20 cellular contexts compared by ENCODE assay signal in the genomic region with DNA sequence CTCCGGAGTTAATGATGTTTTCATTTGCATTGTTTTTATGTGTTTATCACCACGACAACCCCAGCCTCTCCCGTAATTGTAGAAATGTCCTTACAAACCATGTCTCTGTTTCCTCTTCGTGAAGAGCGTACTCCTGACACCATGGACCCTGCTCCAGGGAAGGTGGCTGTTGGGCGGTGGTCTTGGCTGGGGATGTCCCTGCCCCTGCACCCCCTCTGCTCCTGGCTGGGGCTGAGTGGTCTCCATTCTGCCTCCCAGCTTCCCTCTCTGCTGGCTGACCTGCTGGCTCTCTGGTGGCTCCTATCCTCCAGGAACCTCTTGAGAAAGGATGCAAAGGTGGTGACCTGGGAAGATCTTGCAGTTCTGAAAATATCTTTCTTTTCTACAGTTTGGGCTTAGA.
DNase-seq lines count a peak whose midpoint lies in the region; ATAC-seq and TF ChIP-seq lines count a peak whose summit lies in the region.
"Had no signal": no experiment of that assay in that cellular context is flagged by ENCODE, and none has a peak within 500 bp of the region (broad histone marks: within the 10 kb centered on the region; RNA-seq: fewer than 3 reads in every experiment).

No MANE protein-coding gene starts in this region.

- no peaks in the 10 kb centered on the region for H3K36me3 Mint-ChIP-seq in CD8-positive, alpha-beta memory T cell

- TF ChIP-seq CTCF in RWPE2 (IDR thresholded peaks at IDR 0.05; ENCODE audit: poor library complexity, severe bottlenecking) = no peak
- no peak for TF ChIP-seq CTCF in spleen (IDR thresholded peaks at IDR 0.05 in 8 of 11, conservative IDR thresholded peaks at IDR 0.05 in 3 of 11)

- 73 to 82% (median 77%) methylated on average over 6 of the region's 6 CpGs for WGBS in spleen, 5 donors

- intact Hi-C loops in spleen (cut with DNase I; ENCODE audit: low total_unique reads) = no loop called here

- H3K4me3 ChIP-seq in RWPE2 (ENCODE audit: severe bottlenecking) = no peak overlapping the region
- H3K4me3 ChIP-seq in spleen = no peak overlapping the region
- H3K4me3 ChIP-seq in CD8-positive, alpha-beta memory T cell (ENCODE audit: low read length) = no peak overlapping the region
- H3K4me3 ChIP-seq: GM23248, HAP-1, K562 had no signal

- POLR2A ChIA-PET in CD8-positive, alpha-beta memory T cell (lab: Charles Lee) = no interaction called here

- H3K27ac Mint-ChIP-seq in CD8-positive, alpha-beta memory T cell = no peak overlapping the region
- H3K27ac Mint-ChIP-seq: HFFc6 had no signal

- no peaks in the 10 kb centered on the region for H3K36me3 ChIP-seq in RWPE2 (ENCODE audit: low read depth)
- H3K36me3 ChIP-seq in spleen = no peaks in the 10 kb centered on the region
- no peaks in the 10 kb centered on the region for H3K36me3 ChIP-seq in CD8-positive, alpha-beta memory T cell (ENCODE audit: insufficient read depth, low read length)
- H3K36me3 ChIP-seq: HAP-1 had no signal

- H3K9me3 Mint-ChIP-seq in CD8-positive, alpha-beta memory T cell = peaks cover 0 to 2% (median 0%) of the 10 kb centered on the region in 5 donors
- H3K9me3 Mint-ChIP-seq: HFFc6 had no signal

- DNase-seq in NCI-H748 treated with DMSO at 0.1 percent for 48 hours (lab: John Stamatoyannopoulos, UW) (peak; percentile 13), NCI-H748 (lab: John Stamatoyannopoulos, UW; ENCODE audit: unreplicated experiment) (no peak), RWPE2 (ENCODE audit: low spot score) (peak; percentile 21), mesenteric fat pad (ENCODE audit: low spot score) (peak; percentile 51), spleen (peak; percentile 49), substantia nigra (lab: John Stamatoyannopoulos, UW) (no peak)
- no peak for DNase-seq in CD8-positive, alpha-beta memory T cell
- DNase-seq: DMS53, GM23248, HFFc6, Kasumi-1, NCI-H1092 treated with DMSO at 0.1 percent for 48 hours, NCI-H2227 treated with DMSO at 0.1 percent for 48 hours, NCI-H510A, RPMI8226, SHP77, T-helper 1 cell had no signal

- H3K4me1 Mint-ChIP-seq in CD8-positive, alpha-beta memory T cell = peaks cover 0 to 19% (median 0%) of the 10 kb centered on the region in 3 donors

- H3K27me3 Mint-ChIP-seq in CD8-positive, alpha-beta memory T cell = peaks cover 8 to 9% of the 10 kb centered on the region in 2 donors

- H3K27me3 ChIP-seq in RWPE2 (ENCODE audit: insufficient read depth, poor library complexity, severe bottlenecking) = no peaks in the 10 kb centered on the region
- H3K27me3 ChIP-seq in spleen (replicated peaks in 1 of 7) = peaks cover 0 to 5% (median 0%) of the 10 kb centered on the region in 7 donors
- no peaks in the 10 kb centered on the region for H3K27me3 ChIP-seq in CD8-positive, alpha-beta memory T cell (ENCODE audit: insufficient read depth, low read length, poor library complexity, severe bottlenecking)

- H3K4me1 ChIP-seq in RWPE2 (ENCODE audit: insufficient read depth, poor library complexity, severe bottlenecking) (no peaks in the 10 kb centered on the region), spleen (no peaks in the 10 kb centered on the region)
- no peaks in the 10 kb centered on the region for H3K4me1 ChIP-seq in CD8-positive, alpha-beta memory T cell (ENCODE audit: insufficient read depth, low read length)
- H3K4me1 ChIP-seq: HAP-1 had no signal

- TF ChIP-seq POLR2A in spleen (IDR thresholded peaks at IDR 0.05) = no peak

- no peak overlapping the region for H3K4me3 Mint-ChIP-seq in CD8-positive, alpha-beta memory T cell
- H3K4me3 Mint-ChIP-seq: HFFc6 had no signal

- CTCF ChIA-PET in CD8-positive, alpha-beta memory T cell (lab: Charles Lee) = no interaction called here

- no peak overlapping the region for H3K27ac ChIP-seq in RWPE2 (ENCODE audit: poor library complexity, severe bottlenecking)
- H3K27ac ChIP-seq in spleen = no peak overlapping the region
- H3K27ac ChIP-seq in CD8-positive, alpha-beta memory T cell (ENCODE audit: low read depth, low read length) = no peak overlapping the region
- no peak overlapping the region for H3K27ac ChIP-seq in substantia nigra (ENCODE audit: low read depth, low read length, poor library complexity, severe bottlenecking)
- H3K27ac ChIP-seq: GM23248 had no signal

- ATAC-seq in RWPE2 (ENCODE audit: low read depth) (no peak), HG02588 (IDR thresholded peaks at IDR 0.05; ENCODE audit: unreplicated experiment) (no peak)
- ATAC-seq: K562 had no signal

- H3K9me3 ChIP-seq in RWPE2 (ENCODE audit: severe bottlenecking) (no peaks in the 10 kb centered on the region), spleen (no peaks in the 10 kb centered on the region)
- H3K9me3 ChIP-seq in CD8-positive, alpha-beta memory T cell (ENCODE audit: low read length) = no peaks in the 10 kb centered on the region
- H3K9me3 ChIP-seq: HAP-1 had no signal

Comparison
In these comparisons a context has a peak if more than half of its experiments do, and no peak if none do; other contexts are left out.
1. DNase-seq: peak in NCI-H748 treated with DMSO at 0.1 percent for 48 hours (single experiment), RWPE2 (single experiment), mesenteric fat pad (single experiment) and spleen (single experiment); none in NCI-H748 (single experiment), CD8-positive, alpha-beta memory T cell (0 of 5) and substantia nigra (0 of 49).